Comparison of ENCODE assay signal across 34 cellular contexts in the genomic region with DNA sequence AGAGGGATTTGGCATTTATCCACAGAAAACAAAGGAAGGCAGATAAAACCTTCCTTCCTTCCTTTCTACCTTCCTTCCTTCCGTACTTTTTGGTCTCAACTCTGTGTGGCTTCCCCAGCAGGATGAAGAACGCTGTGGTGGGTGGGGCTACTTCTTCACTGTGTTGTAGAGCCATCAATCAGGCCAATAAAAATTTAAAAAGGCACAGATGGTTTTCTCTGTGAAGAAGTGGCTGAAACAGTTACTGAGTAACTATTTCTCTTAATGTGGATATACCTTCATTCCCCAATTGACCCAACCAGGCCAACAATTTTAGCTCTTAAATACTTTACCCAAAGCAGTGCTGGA.
A peak's percentile ranks its signal among the peaks of the same experiment; 100 is the strongest.
DNase-seq lines count a peak whose midpoint lies in the region; ATAC-seq, FAIRE-seq and TF ChIP-seq lines count a peak whose summit lies in the region.
"Had no signal": no experiment of that assay in that cellular context is flagged by ENCODE, and none has a peak within 500 bp of the region (broad histone marks: within the 10 kb centered on the region; RNA-seq: fewer than 3 reads in every experiment).

No MANE protein-coding gene starts in this region.

- H3K9ac ChIP-seq in astrocyte (ENCODE audit: low read length): peak overlapping the region; percentile 42
- H3K9ac ChIP-seq: parathyroid adenoma had no signal

- FAIRE-seq in astrocyte (lab: Jason Lieb, UNC): no peak
- no peak for FAIRE-seq in RCC 7860 (lab: Jason Lieb, UNC)
- FAIRE-seq: D721Med, GM12878 had no signal

- H4K20me1 ChIP-seq in astrocyte (ENCODE audit: insufficient read depth, low read length): no peaks in the 10 kb centered on the region

- H3K4me1 Mint-ChIP-seq in HFFc6 (ENCODE audit: low read depth) (peaks cover 15% of the 10 kb centered on the region), astrocyte (ENCODE audit: low read depth, unreplicated experiment) (peaks cover 4% of the 10 kb centered on the region)
- H3K4me1 Mint-ChIP-seq: CD14-positive monocyte, GM23338, neural crest cell had no signal

- TF ChIP-seq POLR2A in uterus (IDR thresholded peaks at IDR 0.05): no peak

- H3K4me3 ChIP-seq in astrocyte (ENCODE audit: insufficient read depth, low read depth, low read length) (no peak overlapping the region), uterus (no peak overlapping the region)
- H3K4me3 ChIP-seq: cardiac muscle cell, colonic mucosa, esophagus squamous epithelium, gastrocnemius medialis, GM12878, GM23338, hepatocyte, right lobe of liver, suprapubic skin had no signal

- H3K9me3 ChIP-seq in astrocyte (ENCODE audit: insufficient read depth, low read depth, low read length) (no peaks in the 10 kb centered on the region), uterus (no peaks in the 10 kb centered on the region)
- H3K9me3 ChIP-seq: colonic mucosa, esophagus squamous epithelium, gastrocnemius medialis, right lobe of liver, suprapubic skin had no signal

- peaks cover 7% of the 10 kb centered on the region for H3K4me1 ChIP-seq in astrocyte (ENCODE audit: insufficient read depth, low read length)
- no peaks in the 10 kb centered on the region for H3K4me1 ChIP-seq in uterus
- H3K4me1 ChIP-seq: colonic mucosa, parathyroid adenoma, right lobe of liver had no signal

- H3K36me3 Mint-ChIP-seq in HFFc6 (ENCODE audit: low read depth) (no peaks in the 10 kb centered on the region), astrocyte (ENCODE audit: low read depth, unreplicated experiment) (no peaks in the 10 kb centered on the region)
- H3K36me3 Mint-ChIP-seq: activated CD4-positive, alpha-beta memory T cell treated with anti-CD3 and anti-CD28 coated beads for 36 hours; activated naive CD4-positive, alpha-beta T cell treated with anti-CD3 and anti-CD28 coated beads, Interleukin-2, amount 10 ng/mL, durations not matched to agents 7 days and 5 days; CD14-positive monocyte had no signal

- intact Hi-C loops in uterus (cut with DNase I; ENCODE audit: low total_unique reads): no loop called here

- no peak overlapping the region for H2AFZ ChIP-seq in astrocyte (ENCODE audit: low read depth, low read length)
- H2AFZ ChIP-seq: GM23338, hepatocyte, parathyroid adenoma had no signal

- H3K27ac Mint-ChIP-seq in HFFc6 (0 out of 2 replicates have a peak overlapping the region, but pooled peaks have one; percentile 32), astrocyte (ENCODE audit: unreplicated experiment) (no peak overlapping the region)
- H3K27ac Mint-ChIP-seq: activated CD4-positive, alpha-beta memory T cell treated with anti-CD3 and anti-CD28 coated beads for 36 hours; activated naive CD4-positive, alpha-beta T cell treated with anti-CD3 and anti-CD28 coated beads, Interleukin-2, amount 10 ng/mL, durations not matched to agents 7 days and 5 days; CD14-positive monocyte; GM23338; stimulated activated naive B cell treated with anti-CD40 and anti-IgM and Interleukin-4, amounts not matched to agents 10 μg/mL and 1 μg/mL and 100 μg/mL, for 72 hours had no signal

- H3K27me3 ChIP-seq in astrocyte (ENCODE audit: insufficient read depth, low read length) (no peaks in the 10 kb centered on the region), uterus (no peaks in the 10 kb centered on the region)
- H3K27me3 ChIP-seq: cardiac muscle cell, colonic mucosa, esophagus squamous epithelium, gastrocnemius medialis, hepatocyte, right lobe of liver, suprapubic skin had no signal

- no peak for ATAC-seq in GM18511 (IDR thresholded peaks at IDR 0.05; ENCODE audit: unreplicated experiment)
- no peak for ATAC-seq in HG02970 (IDR thresholded peaks at IDR 0.05; ENCODE audit: low FRiP score, unreplicated experiment)
- ATAC-seq: gastrocnemius medialis, GM12878, GM23338, Panc1 had no signal

- no peak for TF ChIP-seq CTCF in HFFc6 (IDR thresholded peaks at IDR 0.05)
- no peak for TF ChIP-seq CTCF in astrocyte (IDR thresholded peaks at IDR 0.05; ENCODE audit: insufficient read depth, low read depth, low read length)
- no peak for TF ChIP-seq CTCF in uterus (IDR thresholded peaks at IDR 0.05)

- H3K4me3 Mint-ChIP-seq in HFFc6: no peak overlapping the region
- H3K4me3 Mint-ChIP-seq in astrocyte (ENCODE audit: unreplicated experiment): no peak overlapping the region
- H3K4me3 Mint-ChIP-seq: activated CD4-positive, alpha-beta memory T cell treated with anti-CD3 and anti-CD28 coated beads for 36 hours; activated naive CD4-positive, alpha-beta T cell treated with anti-CD3 and anti-CD28 coated beads, Interleukin-2, amount 10 ng/mL, durations not matched to agents 7 days and 5 days; CD14-positive monocyte; GM23338; neural crest cell; stimulated activated naive B cell treated with anti-CD40 and anti-IgM and Interleukin-4, amounts not matched to agents 10 μg/mL and 1 μg/mL and 100 μg/mL, for 72 hours had no signal

- H3K36me3 ChIP-seq in astrocyte (ENCODE audit: insufficient read depth, low read length): no peaks in the 10 kb centered on the region
- no peaks in the 10 kb centered on the region for H3K36me3 ChIP-seq in uterus
- H3K36me3 ChIP-seq: cardiac muscle cell, colonic mucosa, esophagus squamous epithelium, gastrocnemius medialis, right lobe of liver, suprapubic skin had no signal

- no peaks in the 10 kb centered on the region for H3K79me2 ChIP-seq in astrocyte (ENCODE audit: insufficient read depth, low read length)
- H3K79me2 ChIP-seq: hepatocyte, parathyroid adenoma had no signal

- DNase-seq in HFFc6 (no peak), astrocyte (ENCODE audit: low read depth) (no peak), kidney tubule cell (ENCODE audit: low spot score) (peak; percentile 26), uterus (peak; percentile 20 to 49), RCC 7860 (ENCODE audit: low spot score) (no peak)
- DNase-seq: activated CD4-positive, alpha-beta memory T cell treated with anti-CD3 and anti-CD28 coated beads for 36 hours; activated CD8-positive, alpha-beta memory T cell treated with anti-CD3 and anti-CD28 coated beads, Interleukin-2, amount 50 U/mL, for 4 hours; activated naive CD4-positive, alpha-beta T cell treated with anti-CD3 and anti-CD28 coated beads, Interleukin-2, amount 10 ng/mL, durations not matched to agents 7 days and 5 days; colonic mucosa; effector memory CD4-positive, alpha-beta T cell; esophagus squamous epithelium; gastrocnemius medialis; NCI-H1105; NCI-H187 treated with DMSO at 0.1 percent for 48 hours; NCI-H2171 treated with DMSO at 0.1 percent for 48 hours; NCI-H524; right lobe of liver; SIG-M5; stimulated activated CD4-positive, alpha-beta T cell treated with anti-CD3 and anti-CD28 coated beads, Interleukin-12 subunit alpha, Interleukin-12 subunit beta, amount 100 ng/mL, for 4 hours; stimulated activated CD4-positive, alpha-beta T cell treated with anti-CD3 and anti-CD28 coated beads, Interleukin-4, amount 100 ng/mL, for 24 hours; stimulated activated naive B cell treated with anti-CD40 and anti-IgM and Interleukin-4, amounts not matched to agents 10 μg/mL and 1 μg/mL and 100 μg/mL, for 72 hours; T-helper 1 cell had no signal

- peak overlapping the region; percentile 63 for H3K27ac ChIP-seq in astrocyte (ENCODE audit: low read depth, low read length)
- H3K27ac ChIP-seq in uterus: peak overlapping the region; percentile 77 to 85
- H3K27ac ChIP-seq: cardiac muscle cell, colonic mucosa, gastrocnemius medialis, hepatocyte, parathyroid adenoma, right lobe of liver, suprapubic skin had no signal

- H3K9me3 Mint-ChIP-seq in HFFc6 (peaks cover 5% of the 10 kb centered on the region; the same call in 1 of the 2 replicates), astrocyte (ENCODE audit: unreplicated experiment) (peaks cover 3% of the 10 kb centered on the region)
- H3K9me3 Mint-ChIP-seq: activated CD4-positive, alpha-beta memory T cell treated with anti-CD3 and anti-CD28 coated beads for 36 hours had no signal

- H3K27me3 Mint-ChIP-seq in HFFc6 (ENCODE audit: insufficient read depth) (peaks cover 25% of the 10 kb centered on the region; the same call in 1 of the 2 replicates), astrocyte (ENCODE audit: low read depth, unreplicated experiment) (peaks cover 22% of the 10 kb centered on the region)

- H3K4me2 ChIP-seq in astrocyte (ENCODE audit: low read length): peak overlapping the region; percentile 27
- H3K4me2 ChIP-seq: GM23338, hepatocyte had no signal

Comparison
In these comparisons a context has a peak if more than half of its experiments do, and no peak if none do; other contexts are left out.
1. DNase-seq: peak in kidney tubule cell (single experiment) and uterus (2 of 2); none in HFFc6 (single experiment), astrocyte (single experiment) and RCC 7860 (single experiment).